8 cellular contexts compared by ENCODE assay signal in the genomic region with DNA sequence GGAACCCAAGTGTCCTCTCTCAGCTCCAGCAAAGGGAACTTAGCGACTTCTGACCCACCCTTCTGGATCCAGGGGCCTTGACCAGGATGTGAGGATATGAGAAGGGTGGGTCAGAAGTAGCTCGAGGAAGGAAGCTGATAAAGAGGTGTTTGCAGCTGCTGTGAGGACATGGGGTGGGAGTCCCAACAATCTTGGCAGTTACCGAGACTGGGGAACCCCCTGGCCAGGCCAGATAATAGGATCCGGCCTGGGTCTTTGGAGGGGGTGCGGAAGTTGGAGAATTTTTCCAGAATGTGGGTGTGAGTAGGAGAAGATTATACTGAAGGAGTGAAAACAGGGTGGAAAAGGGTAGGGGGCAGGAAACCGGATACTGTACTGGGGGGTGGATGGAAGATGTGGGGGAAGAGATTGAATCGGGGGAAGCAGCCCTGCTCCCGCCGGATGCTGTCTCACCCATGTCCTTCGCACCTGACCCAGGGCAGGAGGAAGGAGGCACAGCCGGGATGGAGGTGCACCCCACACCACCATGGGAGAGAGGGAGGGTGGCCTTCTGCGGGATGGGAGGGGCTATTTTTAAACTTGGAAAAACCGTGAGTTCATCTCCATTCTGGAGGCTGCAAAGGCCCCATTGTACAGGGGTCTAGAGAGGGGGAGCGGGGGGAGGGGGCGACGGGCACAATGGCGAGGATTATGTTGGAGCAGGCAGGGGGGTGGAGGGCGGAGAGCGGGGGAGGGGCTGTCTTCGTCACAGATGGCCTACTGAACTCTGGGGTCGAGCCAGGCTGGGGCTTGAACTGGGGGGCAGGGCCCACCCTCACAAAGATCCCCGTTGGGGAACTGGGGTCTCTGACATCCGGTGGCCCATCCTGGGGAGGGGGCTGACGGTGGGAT. TPM values are rescaled to one million over a fixed set of nuclear protein-coding genes. Genes with fewer than 3 reads are reported as not detected.
DNase-seq lines count a peak whose midpoint lies in the region; ATAC-seq lines count a peak whose summit lies in the region.

No MANE protein-coding gene starts in this region.

- H4K91ac ChIP-seq in neuronal stem cell (ENCODE audit: low read depth, low read length, poor library complexity): no peak overlapping the region

- H2BK120ac ChIP-seq in neuronal stem cell (ENCODE audit: low read depth, low read length): peak overlapping the region; percentile 49

- peaks cover 71 to 96% (median 92%) of the 10 kb centered on the region in 10 experiments for H3K4me1 ChIP-seq in BLaER1 treated with 17β-estradiol and CSF1 and Interleukin-3, amounts not matched to agents 10 nM and 100 nM
- peaks cover 46 to 47% of the 10 kb centered on the region in 2 donors for H3K4me1 ChIP-seq in neuronal stem cell (ENCODE audit: control insufficient read depth in 2 of 2, insufficient read depth in 1 of 2, low read depth in 1 of 2, low read length in 2 of 2)

- H2BK15ac ChIP-seq in neuronal stem cell (ENCODE audit: low read length): peak overlapping the region; percentile 86

- peak overlapping the region; percentile 51 to 85 (median 66); a peak in 17 of 20 replicates for H3K4me3 ChIP-seq in BLaER1 treated with 17β-estradiol and CSF1 and Interleukin-3, amounts not matched to agents 10 nM and 100 nM
- H3K4me3 ChIP-seq in neuronal stem cell (ENCODE audit: low read length in 2 of 2): no peak overlapping the region

- peak overlapping the region in 10 of 11 experiments; percentile 77 to 90 (median 82); a peak in 18 of 22 replicates for H3K9ac ChIP-seq in BLaER1 treated with 17β-estradiol and CSF1 and Interleukin-3, amounts not matched to agents 10 nM and 100 nM
- peak overlapping the region; percentile 79 for H3K9ac ChIP-seq in neuronal stem cell (ENCODE audit: low read depth, low read length, poor library complexity)

- no peak overlapping the region for H3K14ac ChIP-seq in neuronal stem cell (ENCODE audit: low read length)

- peak; percentile 61 for DNase-seq in OCI-M2 (lab: John Stamatoyannopoulos, UW; ENCODE audit: unreplicated experiment)
- DNase-seq in epithelial cell of prostate (ENCODE audit: low read depth, low spot score): no peak
- DNase-seq in neuronal stem cell (ENCODE audit: low spot score): no peak
- DNase-seq in NCI-H128 (lab: John Stamatoyannopoulos, UW; ENCODE audit: unreplicated experiment): no peak

- H3K27ac ChIP-seq in BLaER1 treated with 17β-estradiol and CSF1 and Interleukin-3, amounts not matched to agents 10 nM and 100 nM: peak overlapping the region in 10 of 11 experiments; percentile 63 to 89 (median 84); a peak in 19 of 22 replicates
- peak overlapping the region; percentile 84 for H3K27ac ChIP-seq in epithelial cell of prostate
- H3K27ac ChIP-seq in neuronal stem cell (replicated peaks; ENCODE audit: low read length): peak overlapping the region; percentile 73

- peaks cover 0 to 19% (median 0%) of the 10 kb centered on the region in 11 experiments; a peak in 7 of 22 replicates for H4K20me1 ChIP-seq in BLaER1 treated with 17β-estradiol and CSF1 and Interleukin-3, amounts not matched to agents 10 nM and 100 nM

- no CpG with 5 or more reads among the region's 24 CpGs for WGBS in neuronal stem cell (ENCODE audit: extremely low coverage in 2 of 2, insufficient read length in 2 of 2, insufficient replicate concordance in 1 of 2), 2 donors

- peak overlapping the region; percentile 80 for H3K23ac ChIP-seq in neuronal stem cell (ENCODE audit: low read depth, low read length, poor library complexity)

- peaks cover 0 to under 1% (median 0%) of the 10 kb centered on the region in 11 experiments; a peak in 2 of 22 replicates for H3K36me3 ChIP-seq in BLaER1 treated with 17β-estradiol and CSF1 and Interleukin-3, amounts not matched to agents 10 nM and 100 nM
- no peaks in the 10 kb centered on the region for H3K36me3 ChIP-seq in neuronal stem cell (replicated peaks in 1 of 2; ENCODE audit: control insufficient read depth in 2 of 2, insufficient read depth in 2 of 2, low read length in 2 of 2)

- H3K9me3 ChIP-seq in BLaER1 treated with 17β-estradiol and CSF1 and Interleukin-3, amounts not matched to agents 10 nM and 100 nM (replicated peaks in 1 of 11): no peaks in the 10 kb centered on the region
- no peaks in the 10 kb centered on the region for H3K9me3 ChIP-seq in neuronal stem cell (replicated peaks in 1 of 2; ENCODE audit: control insufficient read depth in 2 of 2, insufficient read depth in 1 of 2, low read depth in 1 of 2, low read length in 2 of 2)

- H3K4me2 ChIP-seq in BLaER1 treated with 17β-estradiol and CSF1 and Interleukin-3, amounts not matched to agents 10 nM and 100 nM: peak overlapping the region; percentile 95 to 100 (median 99)
- H3K4me2 ChIP-seq in neuronal stem cell (ENCODE audit: insufficient read depth, low read length, poor library complexity, severe bottlenecking): peak overlapping the region; percentile 58

- peaks cover 0 to 30% (median 0%) of the 10 kb centered on the region in 11 experiments; a peak in 8 of 22 replicates for H3K27me3 ChIP-seq in BLaER1 treated with 17β-estradiol and CSF1 and Interleukin-3, amounts not matched to agents 10 nM and 100 nM
- H3K27me3 ChIP-seq in neuronal stem cell (ENCODE audit: control insufficient read depth in 3 of 3, insufficient read depth in 3 of 3, low read depth in 1 of 3, low read length in 3 of 3): peaks cover 6 to 31% (median 15%) of the 10 kb centered on the region in 3 experiments

- H3K79me1 ChIP-seq in neuronal stem cell (ENCODE audit: low read depth, low read length): no peaks in the 10 kb centered on the region

- H3K4ac ChIP-seq in neuronal stem cell (ENCODE audit: low read length): no peak overlapping the region

- H4K8ac ChIP-seq in neuronal stem cell (ENCODE audit: low read depth, low read length): no peak overlapping the region

- H3K18ac ChIP-seq in neuronal stem cell (ENCODE audit: low read length): peak overlapping the region; percentile 98

- H2BK12ac ChIP-seq in neuronal stem cell (ENCODE audit: low read length): peak overlapping the region; percentile 89

- peak overlapping the region; percentile 77 for H2AK5ac ChIP-seq in neuronal stem cell (ENCODE audit: low read depth, low read length)

- peak overlapping the region; percentile 91 for H2BK5ac ChIP-seq in neuronal stem cell (ENCODE audit: low read length)

- ATAC-seq in HG03097 (IDR thresholded peaks at IDR 0.05; ENCODE audit: low FRiP score, unreplicated experiment) (no peak), HG02970 (IDR thresholded peaks at IDR 0.05; ENCODE audit: low FRiP score, unreplicated experiment) (no peak), GM21390 (IDR thresholded peaks at IDR 0.05; ENCODE audit: unreplicated experiment) (no peak)

- peak overlapping the region; percentile 90 for H2AFZ ChIP-seq in neuronal stem cell (ENCODE audit: low read length)

RNA-seq across cellular contexts. Expression of a gene that starts 3.0 kb away (rescaled TPM):
- 20.2 TPM for polyA plus RNA-seq in neuronal stem cell (2013, experiment 1 of 2)
- 19.8 TPM for polyA plus RNA-seq in neuronal stem cell (2013, experiment 2 of 2)

RNA-seq across cellular contexts. Expression of a gene that starts 14.4 kb away (rescaled TPM):
- polyA plus RNA-seq in neuronal stem cell (2013, experiment 1 of 2): 79.3 TPM
- 79.8 TPM for polyA plus RNA-seq in neuronal stem cell (2013, experiment 2 of 2)

RNA-seq across cellular contexts. Expression of a gene that starts 20.7 kb away (rescaled TPM):
- polyA plus RNA-seq in neuronal stem cell (2013, experiment 1 of 2): 3.1 TPM
- polyA plus RNA-seq in neuronal stem cell (2013, experiment 2 of 2): 3.3 TPM

RNA-seq across cellular contexts. Expression of a gene that starts 26.6 kb away (rescaled TPM):
- polyA plus RNA-seq in neuronal stem cell (2013, experiment 1 of 2): not detected
- not detected for polyA plus RNA-seq in neuronal stem cell (2013, experiment 2 of 2)

Comparison
In these comparisons a context has a peak if more than half of its experiments do, and no peak if none do; other contexts are left out.
1. H3K4me3 ChIP-seq: peak in BLaER1 treated with 17β-estradiol and CSF1 and Interleukin-3, amounts not matched to agents 10 nM and 100 nM (10 of 10); none in neuronal stem cell (0 of 2).
2. Peak in every context shown above with its lines, with median percentiles within 50 percentile points of each other: H3K27ac ChIP-seq.